Comparison of ENCODE assay signal across 19 cellular contexts in the genomic region with DNA sequence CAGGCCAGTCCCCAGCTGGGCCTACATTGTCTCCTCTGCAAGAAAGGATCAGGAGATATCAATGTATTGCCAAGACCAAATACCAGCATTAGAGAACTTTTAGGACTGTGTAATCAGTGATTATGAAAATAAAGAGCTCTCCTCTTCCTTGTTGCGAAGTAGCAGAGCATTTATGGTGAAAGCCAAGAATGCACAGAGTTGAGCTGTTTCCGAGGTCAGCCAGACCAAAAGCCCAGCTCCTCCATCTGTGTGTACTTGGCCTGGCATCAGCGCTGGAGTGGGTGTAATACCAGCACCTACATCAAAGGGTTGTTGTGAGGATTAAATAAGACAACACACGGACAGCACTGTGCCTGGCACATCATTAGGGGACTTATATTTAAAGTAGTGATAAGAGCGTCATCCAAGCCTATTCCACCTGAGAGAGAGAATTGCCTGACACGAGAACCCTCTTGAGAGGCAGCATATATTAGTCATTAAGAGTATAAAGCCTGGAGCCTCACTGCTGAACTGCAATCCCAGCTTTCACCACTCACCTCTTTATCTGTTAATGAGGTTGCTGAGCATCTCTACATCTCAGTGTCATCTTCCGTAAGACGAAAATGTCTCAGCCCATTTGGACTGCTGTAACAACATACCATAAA. TPM values are rescaled to one million over a fixed set of nuclear protein-coding genes. Genes with fewer than 3 reads are reported as not detected.
DNase-seq lines count a peak whose midpoint lies in the region; ATAC-seq, FAIRE-seq and TF ChIP-seq lines count a peak whose summit lies in the region.
"Had no signal": no experiment of that assay in that cellular context is flagged by ENCODE, and none has a peak within 500 bp of the region (broad histone marks: within the 10 kb centered on the region; RNA-seq: fewer than 3 reads in every experiment).

No MANE protein-coding gene starts in this region.

- SMC1A ChIA-PET in GM12878 (lab: Charles Lee; ENCODE audit: uncharacterized antibody, unreplicated experiment): interaction anchor here (1.9 kb wide), 1 partner anchor 9 kb away, joined by 10 read pairs; no protein-coding TSS in a partner anchor

- peak; percentile 21 for DNase-seq in NAMALWA (ENCODE audit: low spot score)
- DNase-seq in GM12878 (ENCODE audit: low read depth, low spot score): no peak
- DNase-seq in HepG2 (ENCODE audit: low spot score): no peak
- DNase-seq in stimulated activated CD4-positive, alpha-beta T cell treated with anti-CD3 and anti-CD28 coated beads, Interleukin-15, amount 100 ng/mL, for 24 hours: no peak
- DNase-seq in adrenal gland: no peak
- DNase-seq in GDM1 (lab: John Stamatoyannopoulos, UW): no peak
- DNase-seq: caudate nucleus, COR-L47, NCI-H146, NCI-H446, SJCRH30, T-helper 2 cell had no signal

- no peak overlapping the region for H3K9ac ChIP-seq in GM12878 (ENCODE audit: control insufficient read depth, insufficient read depth, low read length)
- no peak overlapping the region for H3K9ac ChIP-seq in HepG2 (ENCODE audit: insufficient read depth, low read depth, low read length)
- H3K9ac ChIP-seq: neural progenitor cell had no signal

- peak; percentile 59 for FAIRE-seq in GM12878 (lab: Jason Lieb, UNC)
- FAIRE-seq in HepG2 (lab: Jason Lieb, UNC): peak; percentile 63
- FAIRE-seq: endometrium, frontal cortex had no signal

- RAD21 ChIA-PET in GM12878 (lab: Charles Lee; ENCODE audit: unreplicated experiment): no interaction called here

- no peak for TF ChIP-seq RAD21 in GM12878 (IDR thresholded peaks at IDR 0.05; ENCODE audit: insufficient read depth, low read depth, low read length)
- TF ChIP-seq RAD21 in HepG2 (CRISPR knock-in tag; IDR thresholded peaks at IDR 0.05): no peak

- H3K36me3 ChIP-seq in GM12878 (ENCODE audit: control insufficient read depth in 2 of 2, insufficient read depth in 2 of 2, low read length in 1 of 2) (no peaks in the 10 kb centered on the region), HepG2 (replicated peaks in 1 of 2; ENCODE audit: control insufficient read depth in 1 of 2, insufficient read depth in 2 of 2, low read length in 2 of 2) (no peaks in the 10 kb centered on the region), adrenal gland (replicated peaks in 1 of 2) (no peaks in the 10 kb centered on the region)
- H3K36me3 ChIP-seq: neural progenitor cell, SJCRH30 had no signal

- BruUV-seq in GM12878 (replicated peaks; lab: Mats Ljungman, UMichigan) (no TSS peak), HepG2 (replicated peaks; lab: Mats Ljungman, UMichigan) (no TSS peak)

- H3K9me3 ChIP-seq in GM12878 (replicated peaks; ENCODE audit: control insufficient read depth, insufficient read depth, low read length) (no peaks in the 10 kb centered on the region), HepG2 (ENCODE audit: low read length) (no peaks in the 10 kb centered on the region), adrenal gland (replicated peaks in 1 of 3) (no peaks in the 10 kb centered on the region)
- H3K9me3 ChIP-seq: SJCRH30 had no signal

- WGBS in GM12878 (ENCODE audit: insufficient coverage, insufficient replicate concordance, low lambda C conversion rate, missing lambda C conversion rate): 65% methylated on average over 8 of the region's 8 CpGs
- WGBS in HepG2 (ENCODE audit: low lambda C conversion rate): 19% methylated on average over 8 of the region's 8 CpGs
- WGBS in adrenal gland, 4 donors: 83 to 91% (median 84%) methylated on average over 8 of the region's 8 CpGs

- ATAC-seq in GM12878 (0 out of 3 replicates have a peak, but pooled peaks have one; percentile 42), HepG2 (peak; percentile 70), HG03342 (IDR thresholded peaks at IDR 0.05; ENCODE audit: unreplicated experiment) (no peak)
- ATAC-seq: left lobe of liver; stimulated activated effector memory CD8-positive, alpha-beta T cell treated with anti-CD3 and anti-CD28 coated beads, Interleukin-12 subunit alpha, Interleukin-12 subunit beta, amount 100 ng/mL, for 72 hours had no signal

- H3K27me3 ChIP-seq in GM12878 (replicated peaks in 1 of 2; ENCODE audit: control insufficient read depth in 2 of 2, insufficient read depth in 2 of 2, low read length in 1 of 2) (no peaks in the 10 kb centered on the region), HepG2 (ENCODE audit: control insufficient read depth in 1 of 2, insufficient read depth in 2 of 2, low read length in 2 of 2) (peaks cover 0 to 28% of the 10 kb centered on the region in 2 experiments; a peak in 4 of 5 replicates), adrenal gland (no peaks in the 10 kb centered on the region)
- H3K27me3 ChIP-seq: neural progenitor cell had no signal

- POLR2A ChIA-PET in GM12878 (lab: Charles Lee): no interaction called here
- POLR2A ChIA-PET in HepG2 (lab: Yijun Ruan, JAX): no interaction called here

- no peaks in the 10 kb centered on the region for H3K4me1 ChIP-seq in GM12878 (ENCODE audit: control insufficient read depth, insufficient read depth, low read length)
- H3K4me1 ChIP-seq in HepG2 (ENCODE audit: insufficient read depth, low read length): peaks cover 13% of the 10 kb centered on the region
- no peaks in the 10 kb centered on the region for H3K4me1 ChIP-seq in adrenal gland (replicated peaks in 1 of 2)
- H3K4me1 ChIP-seq: neural progenitor cell, SJCRH30 had no signal

- H3K4me3 ChIP-seq in GM12878 (no peak overlapping the region), HepG2 (replicated peaks in 1 of 3; ENCODE audit: insufficient read depth in 1 of 3, low read depth in 2 of 3, low read length in 3 of 3) (no peak overlapping the region), adrenal gland (no peak overlapping the region)
- H3K4me3 ChIP-seq: neural progenitor cell, SJCRH30 had no signal

- H3K27ac ChIP-seq in GM12878 (ENCODE audit: control insufficient read depth, insufficient read depth) (no peak overlapping the region), HepG2 (ENCODE audit: extremely low read length, insufficient read depth, low read length) (no peak overlapping the region), adrenal gland (no peak overlapping the region)
- H3K27ac ChIP-seq: neural progenitor cell, SJCRH30 had no signal

- in situ Hi-C loops in GM12878 (cut with MboI): no loop called here
- in situ Hi-C loops in HepG2 (cut with HindIII; ENCODE audit: extremely low pct_ligation_motif_present, low pct_unique_long_range_greater_than_20kb): no loop called here

- TF ChIP-seq CTCF in GM12872 (IDR thresholded peaks at IDR 0.05; ENCODE audit: insufficient read depth, low read depth, low read length): 0 out of 3 replicates have a peak, but pooled peaks have one; percentile 13
- no peak for TF ChIP-seq CTCF in GM12878 (IDR thresholded peaks at IDR 0.05 in 2 of 3, conservative IDR thresholded peaks at IDR 0.05 in 1 of 3; ENCODE audit: control insufficient read depth in 2 of 3, extremely low read depth in 1 of 3, insufficient read depth in 1 of 3, low read depth in 3 of 3, low read length in 3 of 3)
- no peak for TF ChIP-seq CTCF in HepG2 (CRISPR knock-in tag; IDR thresholded peaks at IDR 0.05)
- TF ChIP-seq CTCF in adrenal gland (IDR thresholded peaks at IDR 0.05): no peak

- H2AFZ ChIP-seq in GM12878 (ENCODE audit: control insufficient read depth, low read depth, low read length): no peak overlapping the region
- H2AFZ ChIP-seq in HepG2 (ENCODE audit: low read length): no peak overlapping the region
- H2AFZ ChIP-seq: neural progenitor cell had no signal

- H4K20me1 ChIP-seq in GM12878 (ENCODE audit: control insufficient read depth, insufficient read depth) (no peaks in the 10 kb centered on the region), HepG2 (ENCODE audit: insufficient read depth, low read length) (no peaks in the 10 kb centered on the region)

- TF ChIP-seq EP300 in GM12878 (IDR thresholded peaks at IDR 0.05; ENCODE audit: borderline replicate concordance in 1 of 2, control insufficient read depth in 1 of 2, low read depth in 2 of 2, low read length in 2 of 2): no peak
- TF ChIP-seq EP300 in HepG2 (IDR thresholded peaks at IDR 0.05; ENCODE audit: low read depth in 2 of 2, low read length in 2 of 2): no peak
- no peak for TF ChIP-seq EP300 in HepG2 (CRISPR knock-in tag; IDR thresholded peaks at IDR 0.05; ENCODE audit: borderline replicate concordance)

- CTCF ChIA-PET in GM12878 (lab: Yijun Ruan, JAX) (interaction anchor here (1.0 to 5.8 kb wide), 2 partner anchors 9 to 70 kb away, joined by 3 to 35 read pairs; partner anchors contain the start of gene SLC16A14), HepG2 (lab: Yijun Ruan, JAX; ENCODE audit: low intra/inter-chr PET ratio, low total read pairs) (no interaction called here)

- intact Hi-C loops in GM12878 (cut with micrococcal nuclease; ENCODE audit: unreplicated experiment): no loop called here
- intact Hi-C loops in HepG2 (cut with micrococcal nuclease; ENCODE audit: unreplicated experiment): no loop called here
- intact Hi-C loops in adrenal gland (cut with DNase I): no loop called here

- H3K4me2 ChIP-seq in GM12878 (ENCODE audit: control insufficient read depth, insufficient read depth) (no peak overlapping the region), HepG2 (ENCODE audit: low read depth, low read length) (no peak overlapping the region)
- H3K4me2 ChIP-seq: neural progenitor cell had no signal

- TF ChIP-seq POLR2A in GM12878 (IDR thresholded peaks at IDR 0.05; ENCODE audit: low read depth, low read length): no peak
- TF ChIP-seq POLR2A in HepG2 (IDR thresholded peaks at IDR 0.05; ENCODE audit: insufficient read depth in 1 of 2, low read depth in 2 of 2, low read length in 2 of 2): no peak
- TF ChIP-seq POLR2A in adrenal gland (IDR thresholded peaks at IDR 0.05): no peak

- H3K79me2 ChIP-seq in GM12878 (ENCODE audit: control insufficient read depth, insufficient read depth, low read length) (no peaks in the 10 kb centered on the region), HepG2 (ENCODE audit: insufficient read depth, low read length) (no peaks in the 10 kb centered on the region)

RNA-seq across cellular contexts. Expression of gene SLC16A14, which starts 7.4 kb away (rescaled TPM):
- 7.1 and 7.7 TPM in 2 replicates for total RNA-seq in GM12878 (2013; cell fraction: nucleolus; rRNA removed)
- 4.5 and 5.9 TPM in 2 replicates for total RNA-seq in GM12878 (2014; rRNA removed)
- total RNA-seq in GM12878 (2014; rRNA removed; fragmentation: Illumina TruSeq; extraction: Trizol): 3.6 and 4.2 TPM in 2 replicates
- 5.6 and 6.4 TPM in 2 replicates for total RNA-seq in GM12878 (2021)
- polyA plus RNA-seq in GM12878 (2011; ENCODE audit: low read depth): 0.84 TPM
- polyA plus RNA-seq in GM12878 (2011; rRNA removed): not detected in 2 replicates
- 0.02 TPM in 1 of 2 replicates, not detected in the other for polyA plus RNA-seq in GM12878 (2011; cell fraction: cytosol; rRNA removed)
- not detected in 2 replicates for polyA plus RNA-seq in GM12878 (2011; cell fraction: nucleus; rRNA removed)
- polyA plus RNA-seq in GM12878 (2012): 1.1 and 1.6 TPM in 2 replicates
- polyA plus RNA-seq in GM12878 (2014; fragmentation: Illumina TruSeq; extraction: Trizol): 3.9 and 4.1 TPM in 2 replicates
- 1 to 10 TPM in 1 of 2 experiments, under 1 TPM in 1; 0.87 to 1.6 TPM for polyA plus RNA-seq in GM12878 (2014; fragmentation: Nextera tagmentation; extraction: Ambion mirVana)
- polyA plus RNA-seq in GM12878 (2014; rRNA removed): 2.9 and 5.0 TPM in 2 replicates
- polyA plus RNA-seq in GM12878 (2016; fragmentation: Nextera tagmentation; extraction: Ambion mirVana): 1 to 10 TPM; 3.9 to 4.6 TPM
- not detected in 2 replicates for polyA minus RNA-seq in GM12878 (2011; rRNA and poly(A)+ RNA removed)
- polyA minus RNA-seq in GM12878 (2011; cell fraction: cytosol; rRNA and poly(A)+ RNA removed): not detected in 2 replicates
- polyA minus RNA-seq in GM12878 (2011; cell fraction: nucleus; rRNA and poly(A)+ RNA removed): not detected in 2 replicates
- not detected in 2 replicates for total RNA-seq in HepG2 (2016; rRNA removed; fragmentation: Illumina TruSeq; extraction: Trizol)
- not detected in 2 replicates for total RNA-seq in HepG2 (2016; cell fraction: cytosol; rRNA removed; fragmentation: Illumina TruSeq; extraction: Trizol; ENCODE audit: low read depth)
- total RNA-seq in HepG2 (2016; cell fraction: insoluble cytoplasmic fraction; rRNA removed; fragmentation: Illumina TruSeq; extraction: Trizol): not detected in 2 replicates
- total RNA-seq in HepG2 (2016; cell fraction: membrane; rRNA removed; fragmentation: Illumina TruSeq; extraction: Trizol): not detected in 2 replicates
- total RNA-seq in HepG2 (2016; cell fraction: nucleus; rRNA removed; fragmentation: Illumina TruSeq; extraction: Trizol): not detected in 2 replicates
- polyA plus RNA-seq in HepG2 (2011; rRNA removed): 0.04 and 0.05 TPM in 2 replicates
- polyA plus RNA-seq in HepG2 (2011; cell fraction: cytosol; rRNA removed): not detected in 2 replicates
- polyA plus RNA-seq in HepG2 (2011; cell fraction: nucleus; rRNA removed): not detected in 2 replicates
- not detected in 2 replicates for polyA plus RNA-seq in HepG2 (2012)
- polyA plus RNA-seq in HepG2 (2016; cell fraction: cytosol; fragmentation: Illumina TruSeq; extraction: Trizol; ENCODE audit: low read depth): not detected in 2 replicates
- not detected in 2 replicates for polyA plus RNA-seq in HepG2 (2016; cell fraction: insoluble cytoplasmic fraction; fragmentation: Illumina TruSeq; extraction: Trizol; ENCODE audit: low read depth)
- polyA plus RNA-seq in HepG2 (2016; cell fraction: membrane; fragmentation: Illumina TruSeq; extraction: Trizol; ENCODE audit: low read depth): not detected in 2 replicates
- not detected in 2 replicates for polyA plus RNA-seq in HepG2 (2016; cell fraction: nucleus; fragmentation: Illumina TruSeq; extraction: Trizol; ENCODE audit: insufficient read depth, low read depth)
- polyA minus RNA-seq in HepG2 (2011; rRNA and poly(A)+ RNA removed; ENCODE audit: low replicate concordance): 1.4 TPM in 1 of 2 replicates, not detected in the other
- polyA minus RNA-seq in HepG2 (2011; cell fraction: cytosol; rRNA and poly(A)+ RNA removed): not detected in 2 replicates
- polyA minus RNA-seq in HepG2 (2011; cell fraction: nucleus; rRNA and poly(A)+ RNA removed): not detected in 2 replicates
- 10 to 100 TPM in 2 of 8 donors, 1 to 10 TPM in 6; 4.7 to 23.5 (median 7.7) TPM for total RNA-seq in adrenal gland
- 10 to 100 TPM in 1 of 3 donors, 1 to 10 TPM in 1, under 1 TPM in 1; 0.88 to 12.1 (median 4.3) TPM for polyA plus RNA-seq in adrenal gland
- total RNA-seq: SJCRH30 had no signal
